8 cellular contexts compared by ENCODE assay signal in genomic region chr12:121776190-121777098, GRCh38. TPM values are rescaled to one million over a fixed set of nuclear protein-coding genes. Genes with fewer than 3 reads are reported as not detected.
DNase-seq lines count a peak whose midpoint lies in the region; ATAC-seq and TF ChIP-seq lines count a peak whose summit lies in the region.

No MANE protein-coding gene starts in this region.

- peaks cover 0 to 11% (median 10%) of the 10 kb centered on the region in 4 donors for H3K4me1 ChIP-seq in liver (ENCODE audit: control insufficient read depth in 4 of 4, insufficient read depth in 4 of 4, low read length in 3 of 4)

- DNase-seq in ACHN (peak; percentile 83), GM13976 (ENCODE audit: low spot score) (peak; percentile 93), NCI-H1105 (lab: John Stamatoyannopoulos, UW) (peak; percentile 38), cardiac fibroblast (ENCODE audit: low read depth in 2 of 2) (peak; percentile 71)
- DNase-seq in activated CD4-positive, alpha-beta T cell treated with anti-CD3 and anti-CD28 coated beads for 1 hour = peak; percentile 88
- DNase-seq in stimulated activated CD8-positive, alpha-beta memory T cell treated with anti-CD3 and anti-CD28 coated beads, Interleukin-12 subunit alpha, Interleukin-12 subunit beta, amount 100 ng/mL, for 24 hours (ENCODE audit: extremely low read depth) = peak; percentile 76

- in situ Hi-C loops in ACHN (cut with HindIII; ENCODE audit: low pct_ligation_motif_present, low pct_unique_long_range_greater_than_20kb, low sequenced_read_pairs) (no loop called here), GM13976 (cut with MboI; ENCODE audit: low sequenced_read_pairs, unreplicated experiment) (no loop called here)

- ATAC-seq in HG02981 (IDR thresholded peaks at IDR 0.05; ENCODE audit: unreplicated experiment) = no peak

- TF ChIP-seq CTCF in GM13976 (IDR thresholded peaks at IDR 0.05; ENCODE audit: borderline replicate concordance, control extremely low read depth, extremely low read depth, insufficient read depth, missing control alignments) (peak; percentile 92), cardiac fibroblast (IDR thresholded peaks at IDR 0.05; ENCODE audit: low read depth, low read length) (peak; percentile 88), liver (IDR thresholded peaks at IDR 0.05; ENCODE audit: low read depth, low read length, missing input control) (peak; percentile 74)

- H3K4me3 ChIP-seq in cardiac fibroblast (replicated peaks in 1 of 2; ENCODE audit: low read depth in 2 of 2, low read length in 2 of 2) (no peak overlapping the region), liver (ENCODE audit: low read depth in 1 of 3, low read length in 3 of 3) (no peak overlapping the region)

- peaks cover 0 to 4% (median 0%) of the 10 kb centered on the region in 4 donors for H3K36me3 ChIP-seq in liver (ENCODE audit: control insufficient read depth in 4 of 4, insufficient read depth in 3 of 4, low read depth in 1 of 4, low read length in 3 of 4)

- TF ChIP-seq RAD21 in liver (IDR thresholded peaks at IDR 0.05) = peak; percentile 77 to 85

- H3K27ac ChIP-seq in liver (ENCODE audit: low read depth in 1 of 2, low read length in 2 of 2) = no peak overlapping the region

- H3K9me3 ChIP-seq in liver (ENCODE audit: control insufficient read depth in 4 of 4, low read length in 3 of 4) = no peaks in the 10 kb centered on the region

- no peak overlapping the region for H3K9ac ChIP-seq in liver (ENCODE audit: low read depth in 1 of 2, low read length in 2 of 2)

- no peaks in the 10 kb centered on the region for H3K27me3 ChIP-seq in liver (ENCODE audit: control insufficient read depth in 4 of 4, insufficient read depth in 4 of 4, low read length in 3 of 4)

- 24% methylated on average over 24 of the region's 24 CpGs for WGBS in liver

TF ChIP-seq in liver, 16 proteins besides CTCF, POLR2A, EP300 and RAD21:
- TF ChIP-seq FOXA2 (IDR thresholded peaks at IDR 0.05) (no peak), RXRA (IDR thresholded peaks at IDR 0.05) (peak in 1 of 2 donors; percentile 34)

RNA-seq across cellular contexts. Expression of gene RHOF, which starts 17.0 kb away (rescaled TPM):
- total RNA-seq in liver = 1 to 10 TPM; 5.9 to 7.0 TPM
- polyA plus RNA-seq in liver = 1 to 10 TPM in 1 of 2 donors, under 1 TPM in 1; 0.97 to 1.1 TPM

RNA-seq across cellular contexts. Expression of gene SETD1B, which starts 27.4 kb away (rescaled TPM):
- 1 to 10 TPM; 4.3 to 7.9 TPM for total RNA-seq in liver
- polyA plus RNA-seq in liver = 1 to 10 TPM; 1.8 to 5.8 TPM

Comparison
In these comparisons a context has a peak if more than half of its experiments do, and no peak if none do; other contexts are left out.
1. DNase-seq: peak in every context shown above with its lines; median percentile 93 in GM13976; 88 in activated CD4-positive, alpha-beta T cell treated with anti-CD3 and anti-CD28 coated beads for 1 hour; 83 in ACHN; 76 in stimulated activated CD8-positive, alpha-beta memory T cell treated with anti-CD3 and anti-CD28 coated beads, Interleukin-12 subunit alpha, Interleukin-12 subunit beta, amount 100 ng/mL, for 24 hours; 71 in cardiac fibroblast; 38 in NCI-H1105.